1 cellular context compared by ENCODE assay signal in genomic region chr6:57221191-57221935, GRCh38.
TF ChIP-seq lines count a peak whose summit lies in the region.

No MANE protein-coding gene starts in this region.

TF ChIP-seq in HepG2, 621 proteins besides CTCF, POLR2A, EP300 and RAD21 (continued from another document and continues in another):
- TF ChIP-seq GRHL1 (CRISPR knock-in tag; conservative IDR thresholded peaks at IDR 0.05): no peak
- TF ChIP-seq ZNF800 (CRISPR knock-in tag; IDR thresholded peaks at IDR 0.05): 0 out of 2 replicates have a peak, but pooled peaks have one; percentile 5
- no peak for TF ChIP-seq ZNF710 (CRISPR knock-in tag; IDR thresholded peaks at IDR 0.05; ENCODE audit: borderline replicate concordance)
- no peak for TF ChIP-seq ZZZ3 (CRISPR knock-in tag; IDR thresholded peaks at IDR 0.05; ENCODE audit: borderline replicate concordance)
- 0 out of 2 replicates have a peak, but pooled peaks have one; percentile 12 for TF ChIP-seq ZNF788 (CRISPR knock-in tag; IDR thresholded peaks at IDR 0.05; ENCODE audit: borderline replicate concordance)
- no peak for TF ChIP-seq RARG (CRISPR knock-in tag; IDR thresholded peaks at IDR 0.05; ENCODE audit: low read depth)
- TF ChIP-seq KDM1A (CRISPR knock-in tag; IDR thresholded peaks at IDR 0.05): no peak
- no peak for TF ChIP-seq ZNF547 (CRISPR knock-in tag; IDR thresholded peaks at IDR 0.05)
- no peak; the same call in 1 of the 2 replicates for TF ChIP-seq KDM4B (CRISPR knock-in tag; IDR thresholded peaks at IDR 0.05)
- no peak for TF ChIP-seq FOXJ3 (CRISPR knock-in tag; IDR thresholded peaks at IDR 0.05; ENCODE audit: borderline replicate concordance)
- TF ChIP-seq KDM5B (CRISPR knock-in tag; IDR thresholded peaks at IDR 0.05; ENCODE audit: borderline replicate concordance): no peak
- TF ChIP-seq ZNF17 (CRISPR knock-in tag; IDR thresholded peaks at IDR 0.05): no peak
- TF ChIP-seq ZNF737 (CRISPR knock-in tag; IDR thresholded peaks at IDR 0.05; ENCODE audit: borderline replicate concordance): no peak; the same call in 1 of the 2 replicates
- TF ChIP-seq RFX5 (IDR thresholded peaks at IDR 0.05; ENCODE audit: low read depth, low read length): no peak
- TF ChIP-seq ZNF260 (CRISPR knock-in tag; IDR thresholded peaks at IDR 0.05; ENCODE audit: borderline replicate concordance, low read depth): no peak
- TF ChIP-seq EEA1 (CRISPR knock-in tag; IDR thresholded peaks at IDR 0.05; ENCODE audit: borderline replicate concordance): no peak
- no peak for TF ChIP-seq ZNF7 (CRISPR knock-in tag; IDR thresholded peaks at IDR 0.05)
- TF ChIP-seq MTF1 (CRISPR knock-in tag; IDR thresholded peaks at IDR 0.05): no peak
- TF ChIP-seq NONO (IDR thresholded peaks at IDR 0.05): no peak
- no peak for TF ChIP-seq NONO (CRISPR knock-in tag; conservative IDR thresholded peaks at IDR 0.05)
- TF ChIP-seq ZNF224 (CRISPR knock-in tag; IDR thresholded peaks at IDR 0.05): no peak
- TF ChIP-seq RXRA (CRISPR knock-in tag; IDR thresholded peaks at IDR 0.05): no peak; the same call in none of the 2 replicates
- TF ChIP-seq ZMYM3 (CRISPR knock-in tag; IDR thresholded peaks at IDR 0.05): 0 out of 2 replicates have a peak, but pooled peaks have one; percentile 33
- no peak for TF ChIP-seq CBX2 (IDR thresholded peaks at IDR 0.05; ENCODE audit: low read depth, low read length)
- TF ChIP-seq CBX2 (CRISPR knock-in tag; IDR thresholded peaks at IDR 0.05; ENCODE audit: low read depth): no peak
- TF ChIP-seq TRIM24 (CRISPR knock-in tag; IDR thresholded peaks at IDR 0.05): no peak
- no peak for TF ChIP-seq ZBTB3 (CRISPR knock-in tag; IDR thresholded peaks at IDR 0.05; ENCODE audit: borderline replicate concordance, low read depth)
- no peak for TF ChIP-seq MAFG (CRISPR knock-in tag; IDR thresholded peaks at IDR 0.05)
- TF ChIP-seq ZFP1 (CRISPR knock-in tag; IDR thresholded peaks at IDR 0.05): no peak
- TF ChIP-seq ZNF20 (CRISPR knock-in tag; IDR thresholded peaks at IDR 0.05): no peak; the same call in 1 of the 2 replicates
- no peak for TF ChIP-seq NPAS2 (CRISPR knock-in tag; IDR thresholded peaks at IDR 0.05; ENCODE audit: borderline replicate concordance)
- peak; percentile 38; the same call in 1 of the 2 replicates for TF ChIP-seq ZNF609 (CRISPR knock-in tag; IDR thresholded peaks at IDR 0.05; ENCODE audit: borderline replicate concordance)
- no peak for TF ChIP-seq TCF7L2 (IDR thresholded peaks at IDR 0.05; ENCODE audit: low read depth, low read length)
- no peak for TF ChIP-seq MAFF (IDR thresholded peaks at IDR 0.05; ENCODE audit: low read depth, low read length)
- no peak for TF ChIP-seq TAF1 (CRISPR knock-in tag; IDR thresholded peaks at IDR 0.05)
- no peak for TF ChIP-seq CC2D1A (CRISPR knock-in tag; IDR thresholded peaks at IDR 0.05)
- no peak for TF ChIP-seq ASH2L (IDR thresholded peaks at IDR 0.05; ENCODE audit: insufficient read length, low read depth, low read length)
- TF ChIP-seq TFDP2 (CRISPR knock-in tag; IDR thresholded peaks at IDR 0.05): peak; percentile 35; the same call in 1 of the 2 replicates
- no peak for TF ChIP-seq ISX (CRISPR knock-in tag; conservative IDR thresholded peaks at IDR 0.05)
- TF ChIP-seq STAT6 (CRISPR knock-in tag; IDR thresholded peaks at IDR 0.05; ENCODE audit: borderline replicate concordance): no peak
- peak; percentile 77 for TF ChIP-seq XRCC5 (optimal IDR thresholded peaks at IDR 0.05; ENCODE audit: low read length)
- no peak for TF ChIP-seq TFE3 (CRISPR knock-in tag; IDR thresholded peaks at IDR 0.05)
- no peak for TF ChIP-seq SIN3B (IDR thresholded peaks at IDR 0.05; ENCODE audit: low read length)
- no peak for TF ChIP-seq POLR2AphosphoS2 (IDR thresholded peaks at IDR 0.05; ENCODE audit: low read depth, low read length)
- no peak for TF ChIP-seq CHCHD3 (CRISPR knock-in tag; IDR thresholded peaks at IDR 0.05)
- TF ChIP-seq KLF16 (CRISPR knock-in tag; IDR thresholded peaks at IDR 0.05): peak in 1 of 2 experiments; percentile 49; a peak in 1 of 4 replicates
- no peak for TF ChIP-seq KLF13 (CRISPR knock-in tag; IDR thresholded peaks at IDR 0.05)
- TF ChIP-seq SAP130 (CRISPR knock-in tag; IDR thresholded peaks at IDR 0.05; ENCODE audit: low read depth): no peak; the same call in none of the 2 replicates
- TF ChIP-seq SMC3 (IDR thresholded peaks at IDR 0.05; ENCODE audit: low read length): no peak
- TF ChIP-seq MED8 (CRISPR knock-in tag; IDR thresholded peaks at IDR 0.05; ENCODE audit: insufficient replicate concordance): no peak
- TF ChIP-seq HDAC1 (CRISPR knock-in tag; IDR thresholded peaks at IDR 0.05): no peak; the same call in 1 of the 2 replicates
- TF ChIP-seq HMGXB4 (CRISPR knock-in tag; IDR thresholded peaks at IDR 0.05; ENCODE audit: borderline replicate concordance in 1 of 2, low read depth in 1 of 2): peak; percentile 62 to 86; a peak in 3 of 4 replicates
- TF ChIP-seq MATR3 (CRISPR knock-in tag; IDR thresholded peaks at IDR 0.05): no peak
- no peak for TF ChIP-seq NFYB (CRISPR knock-in tag; IDR thresholded peaks at IDR 0.05)
